17 cellular contexts compared by ENCODE assay signal in genomic region chr9:81465468-81466002, GRCh38.
DNase-seq lines count a peak whose midpoint lies in the region; ATAC-seq, FAIRE-seq and TF ChIP-seq lines count a peak whose summit lies in the region.
"Had no signal": no experiment of that assay in that cellular context is flagged by ENCODE, and none has a peak within 500 bp of the region (broad histone marks: within the 10 kb centered on the region; RNA-seq: fewer than 3 reads in every experiment).

No MANE protein-coding gene starts in this region.

- H3K9ac ChIP-seq in HepG2 (ENCODE audit: insufficient read depth, low read depth, low read length) = no peak overlapping the region
- H3K9ac ChIP-seq: parathyroid adenoma had no signal

- no peak overlapping the region for H3K27ac Mint-ChIP-seq in progenitor cell of endocrine pancreas
- H3K27ac Mint-ChIP-seq: activated CD8-positive, alpha-beta T cell treated with anti-CD3 and anti-CD28 coated beads, Interleukin-2, amount 10 ng/mL, durations not matched to agents 7 days and 5 days; type B pancreatic cell had no signal

- DNase-seq in Right ventricle myocardium superior = no peak
- no peak for DNase-seq in cardiac septum (ENCODE audit: low spot score)
- DNase-seq in dermis blood vessel endothelial cell = peak; percentile 7
- DNase-seq in HepG2 (ENCODE audit: low spot score) = no peak
- DNase-seq in aorta = no peak
- DNase-seq in GM10248 (ENCODE audit: extremely low spot score) = no peak
- DNase-seq in progenitor cell of endocrine pancreas (ENCODE audit: low spot score, unreplicated experiment) = no peak
- DNase-seq: activated CD8-positive, alpha-beta T cell treated with anti-CD3 and anti-CD28 coated beads, Interleukin-2, amount 10 ng/mL, durations not matched to agents 7 days and 5 days; NCI-H146; NCI-H510A treated with DMSO at 0.1 percent for 48 hours; stimulated activated CD4-positive, alpha-beta T cell treated with anti-CD3 and anti-CD28 coated beads, Interleukin-1b, Interleukin-23, amount 100 ng/mL, for 48 hours had no signal

- TF ChIP-seq POLR2A in HepG2 (IDR thresholded peaks at IDR 0.05; ENCODE audit: insufficient read depth in 1 of 2, low read depth in 2 of 2, low read length in 2 of 2) = no peak

- H3K36me3 Mint-ChIP-seq in progenitor cell of endocrine pancreas (ENCODE audit: insufficient read depth) = no peaks in the 10 kb centered on the region
- H3K36me3 Mint-ChIP-seq: type B pancreatic cell had no signal

- no peaks in the 10 kb centered on the region for H3K4me1 ChIP-seq in HepG2 (ENCODE audit: insufficient read depth, low read length)
- H3K4me1 ChIP-seq in aorta (ENCODE audit: control insufficient read depth in 1 of 2, insufficient read depth in 2 of 2, low read length in 2 of 2) = no peaks in the 10 kb centered on the region
- H3K4me1 ChIP-seq: parathyroid adenoma had no signal

- H3K9me3 Mint-ChIP-seq in progenitor cell of endocrine pancreas (ENCODE audit: low read depth) = no peaks in the 10 kb centered on the region
- H3K9me3 Mint-ChIP-seq: type B pancreatic cell had no signal

- CTCF ChIA-PET in HepG2 (lab: Yijun Ruan, JAX; ENCODE audit: low intra/inter-chr PET ratio, low total read pairs) (no interaction called here), GM10248 (lab: Yijun Ruan, JAX) (no interaction called here)

- no peaks in the 10 kb centered on the region for H4K20me1 ChIP-seq in HepG2 (ENCODE audit: insufficient read depth, low read length)

- no peaks in the 10 kb centered on the region for H3K4me1 Mint-ChIP-seq in progenitor cell of endocrine pancreas (ENCODE audit: low read depth)

- WGBS in HepG2 (ENCODE audit: low lambda C conversion rate) = 57% methylated on average over 5 of the region's 5 CpGs
- 74 to 79% methylated on average over 5 of the region's 5 CpGs for WGBS in aorta, 2 donors

- BruUV-seq in HepG2 (replicated peaks; lab: Mats Ljungman, UMichigan) = no TSS peak

- peaks cover 6% of the 10 kb centered on the region for H3K27me3 Mint-ChIP-seq in progenitor cell of endocrine pancreas

- TF ChIP-seq RAD21 in HepG2 (CRISPR knock-in tag; IDR thresholded peaks at IDR 0.05) = no peak

- in situ Hi-C loops in HepG2 (cut with HindIII; ENCODE audit: extremely low pct_ligation_motif_present, low pct_unique_long_range_greater_than_20kb) = no loop called here

- H3K9me3 ChIP-seq in HepG2 (ENCODE audit: low read length) = no peaks in the 10 kb centered on the region
- H3K9me3 ChIP-seq in aorta (ENCODE audit: control insufficient read depth, low read length) = peaks cover 1% of the 10 kb centered on the region

- H3K4me3 Mint-ChIP-seq in progenitor cell of endocrine pancreas (ENCODE audit: low read depth) = no peak overlapping the region
- H3K4me3 Mint-ChIP-seq: activated CD8-positive, alpha-beta T cell treated with anti-CD3 and anti-CD28 coated beads, Interleukin-2, amount 10 ng/mL, durations not matched to agents 7 days and 5 days; type B pancreatic cell had no signal

- H3K4me3 ChIP-seq in HepG2 (replicated peaks in 1 of 3; ENCODE audit: insufficient read depth in 1 of 3, low read depth in 2 of 3, low read length in 3 of 3) (no peak overlapping the region), aorta (ENCODE audit: low read length in 2 of 2) (no peak overlapping the region)

- no peak overlapping the region for H3K4me2 ChIP-seq in HepG2 (ENCODE audit: low read depth, low read length)

- H3K36me3 ChIP-seq in HepG2 (replicated peaks in 1 of 2; ENCODE audit: control insufficient read depth in 1 of 2, insufficient read depth in 2 of 2, low read length in 2 of 2) = no peaks in the 10 kb centered on the region
- H3K36me3 ChIP-seq in aorta (ENCODE audit: control insufficient read depth in 1 of 2, insufficient read depth in 2 of 2, low read length in 1 of 2) = no peaks in the 10 kb centered on the region

- ATAC-seq in Right ventricle myocardium superior (ENCODE audit: poor library complexity) (peak; percentile 88), HepG2 (peak; percentile 35; the same call in 1 of the 3 replicates), aorta (ENCODE audit: low FRiP score) (peak; percentile 57), HG03159 (IDR thresholded peaks at IDR 0.05; ENCODE audit: unreplicated experiment) (no peak)
- ATAC-seq: activated CD8-positive, alpha-beta T cell treated with anti-CD3 and anti-CD28 coated beads, Interleukin-2, amount 10 ng/mL, durations not matched to agents 7 days and 5 days had no signal

- H3K27ac ChIP-seq in HepG2 (ENCODE audit: extremely low read length, insufficient read depth, low read length) (no peak overlapping the region), aorta (ENCODE audit: low read depth in 1 of 2, low read length in 2 of 2) (no peak overlapping the region)
- H3K27ac ChIP-seq: epithelial cell of prostate, parathyroid adenoma had no signal

- H3K27me3 ChIP-seq in HepG2 (ENCODE audit: control insufficient read depth in 1 of 2, insufficient read depth in 2 of 2, low read length in 2 of 2) (peaks cover 0 to 5% of the 10 kb centered on the region in 2 experiments; a peak in 1 of 5 replicates), aorta (ENCODE audit: control insufficient read depth in 1 of 2, insufficient read depth in 2 of 2, low read length in 1 of 2) (no peaks in the 10 kb centered on the region)

- no peak for TF ChIP-seq EP300 in HepG2 (IDR thresholded peaks at IDR 0.05; ENCODE audit: low read depth in 2 of 2, low read length in 2 of 2)
- no peak for TF ChIP-seq EP300 in HepG2 (CRISPR knock-in tag; IDR thresholded peaks at IDR 0.05; ENCODE audit: borderline replicate concordance)

- no peak overlapping the region for H2AFZ ChIP-seq in HepG2 (ENCODE audit: low read length)
- H2AFZ ChIP-seq: parathyroid adenoma had no signal

- no peaks in the 10 kb centered on the region for H3K79me2 ChIP-seq in HepG2 (ENCODE audit: insufficient read depth, low read length)
- H3K79me2 ChIP-seq: parathyroid adenoma had no signal

- POLR2A ChIA-PET in HepG2 (lab: Yijun Ruan, JAX) (no interaction called here), GM10248 (lab: Yijun Ruan, JAX) (no interaction called here)

- intact Hi-C loops in Right ventricle myocardium superior (cut with DNase I) (no loop called here), cardiac septum (cut with DNase I) (loop anchor here (5.0 kb wide), 1 partner anchor 222 kb away; the partner anchor contains the start of gene TLE1), HepG2 (cut with micrococcal nuclease; ENCODE audit: unreplicated experiment) (no loop called here), aorta (cut with DNase I) (no loop called here)

- no peak for FAIRE-seq in HepG2 (lab: Jason Lieb, UNC)
- FAIRE-seq: bronchial epithelial cell, TTC549 had no signal

- peak; percentile 36; the same call in 1 of the 2 replicates for TF ChIP-seq CTCF in HepG2 (CRISPR knock-in tag; IDR thresholded peaks at IDR 0.05)
- no peak for TF ChIP-seq CTCF in GM10248 (IDR thresholded peaks at IDR 0.05; ENCODE audit: control extremely low read depth, extremely low read depth, low read depth, missing control alignments)
- TF ChIP-seq CTCF in progenitor cell of endocrine pancreas (IDR thresholded peaks at IDR 0.05; ENCODE audit: unreplicated experiment) = no peak

TF ChIP-seq in HepG2, 621 proteins besides CTCF, POLR2A, EP300 and RAD21:
- peak; percentile 53 for TF ChIP-seq STAG1 (CRISPR knock-in tag; IDR thresholded peaks at IDR 0.05)
- no peak for TF ChIP-seq ZNF644 (CRISPR knock-in tag; IDR thresholded peaks at IDR 0.05; ENCODE audit: low read depth)
- TF ChIP-seq SP4 (CRISPR knock-in tag; IDR thresholded peaks at IDR 0.05) = no peak
TF ChIP-seq in HepG2: peak in this region for 1.
